Comparison of ENCODE assay signal across 2 cellular contexts in the genomic region with DNA sequence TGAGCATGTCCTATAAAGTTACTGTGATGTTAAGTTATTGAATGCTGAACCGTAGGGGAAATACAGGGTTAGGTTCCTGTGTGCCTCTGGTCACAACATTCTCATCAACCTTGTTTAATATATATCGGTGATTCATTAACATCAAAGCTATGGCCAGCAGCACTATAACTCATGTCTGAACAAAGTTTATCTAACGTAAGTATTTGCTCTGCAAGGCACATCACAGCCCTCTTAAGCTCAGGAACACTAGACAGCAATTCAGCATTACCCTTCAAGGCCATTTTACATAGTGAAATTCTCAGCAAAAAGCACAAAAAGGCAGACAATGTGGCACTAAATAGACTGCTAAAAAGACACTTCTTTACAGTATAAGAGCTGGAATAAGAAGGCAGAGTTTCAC.
TF ChIP-seq lines count a peak whose summit lies in the region.

No MANE protein-coding gene starts in this region.

TF ChIP-seq in IMR-90, 13 proteins besides CTCF, POLR2A, EP300 and RAD21:
- TF ChIP-seq FOS (IDR thresholded peaks at IDR 0.05; ENCODE audit: low read depth, low read length): no peak
- TF ChIP-seq MXI1 (IDR thresholded peaks at IDR 0.05; ENCODE audit: borderline replicate concordance, low read depth, low read length): no peak

TF ChIP-seq in K562, 482 proteins besides CTCF, POLR2A, EP300 and RAD21:
- TF ChIP-seq JUN (IDR thresholded peaks at IDR 0.05; ENCODE audit: borderline replicate concordance, low read depth, low read length) (no peak), JUN (CRISPR knock-in tag; IDR thresholded peaks at IDR 0.05; ENCODE audit: borderline replicate concordance) (no peak), ESRRB (CRISPR knock-in tag; IDR thresholded peaks at IDR 0.05; ENCODE audit: borderline replicate concordance) (no peak), ARID2 (IDR thresholded peaks at IDR 0.05) (no peak), MXI1 (IDR thresholded peaks at IDR 0.05; ENCODE audit: low read depth, low read length) (no peak), TAF7 (tag; IDR thresholded peaks at IDR 0.05) (no peak), ERF (CRISPR knock-in tag; IDR thresholded peaks at IDR 0.05) (no peak), ZKSCAN8 (CRISPR knock-in tag; IDR thresholded peaks at IDR 0.05) (no peak), NFYB (IDR thresholded peaks at IDR 0.05; ENCODE audit: extremely low read depth, insufficient read length) (no peak), PHF8 (IDR thresholded peaks at IDR 0.05; ENCODE audit: borderline replicate concordance, low read length) (no peak), TRIM24 (IDR thresholded peaks at IDR 0.05) (no peak), MAZ (CRISPR knock-in tag; conservative IDR thresholded peaks at IDR 0.05 in 1 of 2, IDR thresholded peaks at IDR 0.05 in 1 of 2) (no peak), ZNF507 (tag; conservative IDR thresholded peaks at IDR 0.05) (no peak), MYC (IDR thresholded peaks at IDR 0.05; ENCODE audit: low read depth, low read length) (no peak), MYC (CRISPR knock-in tag; IDR thresholded peaks at IDR 0.05; ENCODE audit: borderline replicate concordance, low read depth) (no peak), NFRKB (IDR thresholded peaks at IDR 0.05; ENCODE audit: low read depth) (no peak)
- TF ChIP-seq, protein P1, sequence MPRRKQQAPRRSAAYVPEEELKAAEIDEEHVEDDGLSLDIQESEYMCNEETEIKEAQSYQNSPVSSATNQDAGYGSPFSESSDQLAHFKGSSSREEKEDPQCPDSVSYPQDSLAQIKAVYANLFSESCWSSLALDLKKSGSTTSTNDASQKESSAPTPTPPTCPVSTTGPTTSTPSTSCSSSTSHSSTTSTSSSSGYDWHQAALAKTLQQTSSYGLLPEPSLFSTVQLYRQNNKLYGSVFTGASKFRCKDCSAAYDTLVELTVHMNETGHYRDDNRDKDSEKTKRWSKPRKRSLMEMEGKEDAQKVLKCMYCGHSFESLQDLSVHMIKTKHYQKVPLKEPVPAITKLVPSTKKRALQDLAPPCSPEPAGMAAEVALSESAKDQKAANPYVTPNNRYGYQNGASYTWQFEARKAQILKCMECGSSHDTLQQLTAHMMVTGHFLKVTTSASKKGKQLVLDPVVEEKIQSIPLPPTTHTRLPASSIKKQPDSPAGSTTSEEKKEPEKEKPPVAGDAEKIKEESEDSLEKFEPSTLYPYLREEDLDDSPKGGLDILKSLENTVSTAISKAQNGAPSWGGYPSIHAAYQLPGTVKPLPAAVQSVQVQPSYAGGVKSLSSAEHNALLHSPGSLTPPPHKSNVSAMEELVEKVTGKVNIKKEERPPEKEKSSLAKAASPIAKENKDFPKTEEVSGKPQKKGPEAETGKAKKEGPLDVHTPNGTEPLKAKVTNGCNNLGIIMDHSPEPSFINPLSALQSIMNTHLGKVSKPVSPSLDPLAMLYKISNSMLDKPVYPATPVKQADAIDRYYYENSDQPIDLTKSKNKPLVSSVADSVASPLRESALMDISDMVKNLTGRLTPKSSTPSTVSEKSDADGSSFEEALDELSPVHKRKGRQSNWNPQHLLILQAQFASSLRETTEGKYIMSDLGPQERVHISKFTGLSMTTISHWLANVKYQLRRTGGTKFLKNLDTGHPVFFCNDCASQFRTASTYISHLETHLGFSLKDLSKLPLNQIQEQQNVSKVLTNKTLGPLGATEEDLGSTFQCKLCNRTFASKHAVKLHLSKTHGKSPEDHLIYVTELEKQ (CRISPR knock-in tag; IDR thresholded peaks at IDR 0.05): no peak
- TF ChIP-seq, protein P2, sequence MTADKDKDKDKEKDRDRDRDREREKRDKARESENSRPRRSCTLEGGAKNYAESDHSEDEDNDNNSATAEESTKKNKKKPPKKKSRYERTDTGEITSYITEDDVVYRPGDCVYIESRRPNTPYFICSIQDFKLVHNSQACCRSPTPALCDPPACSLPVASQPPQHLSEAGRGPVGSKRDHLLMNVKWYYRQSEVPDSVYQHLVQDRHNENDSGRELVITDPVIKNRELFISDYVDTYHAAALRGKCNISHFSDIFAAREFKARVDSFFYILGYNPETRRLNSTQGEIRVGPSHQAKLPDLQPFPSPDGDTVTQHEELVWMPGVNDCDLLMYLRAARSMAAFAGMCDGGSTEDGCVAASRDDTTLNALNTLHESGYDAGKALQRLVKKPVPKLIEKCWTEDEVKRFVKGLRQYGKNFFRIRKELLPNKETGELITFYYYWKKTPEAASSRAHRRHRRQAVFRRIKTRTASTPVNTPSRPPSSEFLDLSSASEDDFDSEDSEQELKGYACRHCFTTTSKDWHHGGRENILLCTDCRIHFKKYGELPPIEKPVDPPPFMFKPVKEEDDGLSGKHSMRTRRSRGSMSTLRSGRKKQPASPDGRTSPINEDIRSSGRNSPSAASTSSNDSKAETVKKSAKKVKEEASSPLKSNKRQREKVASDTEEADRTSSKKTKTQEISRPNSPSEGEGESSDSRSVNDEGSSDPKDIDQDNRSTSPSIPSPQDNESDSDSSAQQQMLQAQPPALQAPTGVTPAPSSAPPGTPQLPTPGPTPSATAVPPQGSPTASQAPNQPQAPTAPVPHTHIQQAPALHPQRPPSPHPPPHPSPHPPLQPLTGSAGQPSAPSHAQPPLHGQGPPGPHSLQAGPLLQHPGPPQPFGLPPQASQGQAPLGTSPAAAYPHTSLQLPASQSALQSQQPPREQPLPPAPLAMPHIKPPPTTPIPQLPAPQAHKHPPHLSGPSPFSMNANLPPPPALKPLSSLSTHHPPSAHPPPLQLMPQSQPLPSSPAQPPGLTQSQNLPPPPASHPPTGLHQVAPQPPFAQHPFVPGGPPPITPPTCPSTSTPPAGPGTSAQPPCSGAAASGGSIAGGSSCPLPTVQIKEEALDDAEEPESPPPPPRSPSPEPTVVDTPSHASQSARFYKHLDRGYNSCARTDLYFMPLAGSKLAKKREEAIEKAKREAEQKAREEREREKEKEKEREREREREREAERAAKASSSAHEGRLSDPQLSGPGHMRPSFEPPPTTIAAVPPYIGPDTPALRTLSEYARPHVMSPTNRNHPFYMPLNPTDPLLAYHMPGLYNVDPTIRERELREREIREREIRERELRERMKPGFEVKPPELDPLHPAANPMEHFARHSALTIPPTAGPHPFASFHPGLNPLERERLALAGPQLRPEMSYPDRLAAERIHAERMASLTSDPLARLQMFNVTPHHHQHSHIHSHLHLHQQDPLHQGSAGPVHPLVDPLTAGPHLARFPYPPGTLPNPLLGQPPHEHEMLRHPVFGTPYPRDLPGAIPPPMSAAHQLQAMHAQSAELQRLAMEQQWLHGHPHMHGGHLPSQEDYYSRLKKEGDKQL (CRISPR knock-in tag; IDR thresholded peaks at IDR 0.05; ENCODE audit: borderline replicate concordance): no peak
- TF ChIP-seq, protein P3, sequence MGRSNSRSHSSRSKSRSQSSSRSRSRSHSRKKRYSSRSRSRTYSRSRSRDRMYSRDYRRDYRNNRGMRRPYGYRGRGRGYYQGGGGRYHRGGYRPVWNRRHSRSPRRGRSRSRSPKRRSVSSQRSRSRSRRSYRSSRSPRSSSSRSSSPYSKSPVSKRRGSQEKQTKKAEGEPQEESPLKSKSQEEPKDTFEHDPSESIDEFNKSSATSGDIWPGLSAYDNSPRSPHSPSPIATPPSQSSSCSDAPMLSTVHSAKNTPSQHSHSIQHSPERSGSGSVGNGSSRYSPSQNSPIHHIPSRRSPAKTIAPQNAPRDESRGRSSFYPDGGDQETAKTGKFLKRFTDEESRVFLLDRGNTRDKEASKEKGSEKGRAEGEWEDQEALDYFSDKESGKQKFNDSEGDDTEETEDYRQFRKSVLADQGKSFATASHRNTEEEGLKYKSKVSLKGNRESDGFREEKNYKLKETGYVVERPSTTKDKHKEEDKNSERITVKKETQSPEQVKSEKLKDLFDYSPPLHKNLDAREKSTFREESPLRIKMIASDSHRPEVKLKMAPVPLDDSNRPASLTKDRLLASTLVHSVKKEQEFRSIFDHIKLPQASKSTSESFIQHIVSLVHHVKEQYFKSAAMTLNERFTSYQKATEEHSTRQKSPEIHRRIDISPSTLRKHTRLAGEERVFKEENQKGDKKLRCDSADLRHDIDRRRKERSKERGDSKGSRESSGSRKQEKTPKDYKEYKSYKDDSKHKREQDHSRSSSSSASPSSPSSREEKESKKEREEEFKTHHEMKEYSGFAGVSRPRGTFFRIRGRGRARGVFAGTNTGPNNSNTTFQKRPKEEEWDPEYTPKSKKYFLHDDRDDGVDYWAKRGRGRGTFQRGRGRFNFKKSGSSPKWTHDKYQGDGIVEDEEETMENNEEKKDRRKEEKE (IDR thresholded peaks at IDR 0.05; ENCODE audit: borderline replicate concordance in 1 of 2, control insufficient read depth in 1 of 2, low read depth in 2 of 2, low read length in 1 of 2): no peak
- TF ChIP-seq, protein P4, sequence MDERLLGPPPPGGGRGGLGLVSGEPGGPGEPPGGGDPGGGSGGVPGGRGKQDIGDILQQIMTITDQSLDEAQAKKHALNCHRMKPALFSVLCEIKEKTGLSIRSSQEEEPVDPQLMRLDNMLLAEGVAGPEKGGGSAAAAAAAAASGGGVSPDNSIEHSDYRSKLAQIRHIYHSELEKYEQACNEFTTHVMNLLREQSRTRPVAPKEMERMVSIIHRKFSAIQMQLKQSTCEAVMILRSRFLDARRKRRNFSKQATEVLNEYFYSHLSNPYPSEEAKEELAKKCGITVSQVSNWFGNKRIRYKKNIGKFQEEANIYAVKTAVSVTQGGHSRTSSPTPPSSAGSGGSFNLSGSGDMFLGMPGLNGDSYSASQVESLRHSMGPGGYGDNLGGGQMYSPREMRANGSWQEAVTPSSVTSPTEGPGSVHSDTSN (CRISPR knock-in tag; IDR thresholded peaks at IDR 0.05; ENCODE audit: low read depth): no peak
- TF ChIP-seq, protein P4 (tag; conservative IDR thresholded peaks at IDR 0.05; ENCODE audit: low read depth): no peak
- TF ChIP-seq, protein P5, sequence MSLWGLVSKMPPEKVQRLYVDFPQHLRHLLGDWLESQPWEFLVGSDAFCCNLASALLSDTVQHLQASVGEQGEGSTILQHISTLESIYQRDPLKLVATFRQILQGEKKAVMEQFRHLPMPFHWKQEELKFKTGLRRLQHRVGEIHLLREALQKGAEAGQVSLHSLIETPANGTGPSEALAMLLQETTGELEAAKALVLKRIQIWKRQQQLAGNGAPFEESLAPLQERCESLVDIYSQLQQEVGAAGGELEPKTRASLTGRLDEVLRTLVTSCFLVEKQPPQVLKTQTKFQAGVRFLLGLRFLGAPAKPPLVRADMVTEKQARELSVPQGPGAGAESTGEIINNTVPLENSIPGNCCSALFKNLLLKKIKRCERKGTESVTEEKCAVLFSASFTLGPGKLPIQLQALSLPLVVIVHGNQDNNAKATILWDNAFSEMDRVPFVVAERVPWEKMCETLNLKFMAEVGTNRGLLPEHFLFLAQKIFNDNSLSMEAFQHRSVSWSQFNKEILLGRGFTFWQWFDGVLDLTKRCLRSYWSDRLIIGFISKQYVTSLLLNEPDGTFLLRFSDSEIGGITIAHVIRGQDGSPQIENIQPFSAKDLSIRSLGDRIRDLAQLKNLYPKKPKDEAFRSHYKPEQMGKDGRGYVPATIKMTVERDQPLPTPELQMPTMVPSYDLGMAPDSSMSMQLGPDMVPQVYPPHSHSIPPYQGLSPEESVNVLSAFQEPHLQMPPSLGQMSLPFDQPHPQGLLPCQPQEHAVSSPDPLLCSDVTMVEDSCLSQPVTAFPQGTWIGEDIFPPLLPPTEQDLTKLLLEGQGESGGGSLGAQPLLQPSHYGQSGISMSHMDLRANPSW (CRISPR knock-in tag; IDR thresholded peaks at IDR 0.05): no peak
- TF ChIP-seq, protein P6, sequence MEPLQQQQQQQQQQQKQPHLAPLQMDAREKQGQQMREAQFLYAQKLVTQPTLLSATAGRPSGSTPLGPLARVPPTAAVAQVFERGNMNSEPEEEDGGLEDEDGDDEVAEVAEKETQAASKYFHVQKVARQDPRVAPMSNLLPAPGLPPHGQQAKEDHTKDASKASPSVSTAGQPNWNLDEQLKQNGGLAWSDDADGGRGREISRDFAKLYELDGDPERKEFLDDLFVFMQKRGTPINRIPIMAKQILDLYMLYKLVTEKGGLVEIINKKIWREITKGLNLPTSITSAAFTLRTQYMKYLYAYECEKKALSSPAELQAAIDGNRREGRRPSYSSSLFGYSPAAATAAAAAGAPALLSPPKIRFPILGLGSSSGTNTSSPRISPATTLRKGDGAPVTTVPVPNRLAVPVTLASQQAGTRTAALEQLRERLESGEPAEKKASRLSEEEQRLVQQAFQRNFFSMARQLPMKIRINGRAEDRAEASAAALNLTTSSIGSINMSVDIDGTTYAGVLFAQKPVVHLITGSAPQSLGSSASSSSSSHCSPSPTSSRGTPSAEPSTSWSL (CRISPR knock-in tag; IDR thresholded peaks at IDR 0.05; ENCODE audit: borderline replicate concordance): no peak
